ENCODE assay signal across 7 cellular contexts in genomic region chr9:66198421-66198820, GRCh38.
DNase-seq lines count a peak whose midpoint lies in the region; ATAC-seq, FAIRE-seq and TF ChIP-seq lines count a peak whose summit lies in the region.
"Not testable (repeated sequence)": the region's sequence is repeated elsewhere in the genome, so short reads cannot be mapped to it uniquely, and the experiment has no call there.

No MANE protein-coding gene starts in this region.

- in situ Hi-C loops in brain microvascular endothelial cell (cut with HindIII; ENCODE audit: low pct_ligation_motif_present, low sequenced_read_pairs) = not testable (repeated sequence)

- not testable (repeated sequence) for H3K4me3 Mint-ChIP-seq in natural killer cell

- H3K27ac ChIP-seq in RWPE2 (ENCODE audit: poor library complexity, severe bottlenecking); brain microvascular endothelial cell; left lung; spleen: not testable (repeated sequence)

- H3K36me3 Mint-ChIP-seq in natural killer cell = not testable (repeated sequence)

- H3K36me3 ChIP-seq in RWPE2 (ENCODE audit: low read depth); brain microvascular endothelial cell (replicated peaks); left lung; spleen: not testable (repeated sequence)

- not testable (repeated sequence) for H3K27me3 ChIP-seq in RWPE2 (ENCODE audit: insufficient read depth, poor library complexity, severe bottlenecking); brain microvascular endothelial cell (replicated peaks); left lung; spleen (replicated peaks in 1 of 7)

- H3K4me1 ChIP-seq in RWPE2 (ENCODE audit: insufficient read depth, poor library complexity, severe bottlenecking); left lung; spleen: not testable (repeated sequence)

- intact Hi-C loops in Right ventricle myocardium inferior (cut with DNase I); left lung (cut with DNase I); natural killer cell (cut with micrococcal nuclease); spleen (cut with DNase I; ENCODE audit: low total_unique reads): not testable (repeated sequence)

- not testable (repeated sequence) for H3K4me1 Mint-ChIP-seq in natural killer cell

- H3K27ac Mint-ChIP-seq in natural killer cell = not testable (repeated sequence)

- not testable (repeated sequence) for H3K9me3 Mint-ChIP-seq in natural killer cell

- peak; percentile 68 for ATAC-seq in RWPE2 (ENCODE audit: low read depth)
- peak; percentile 77 for ATAC-seq in Right ventricle myocardium inferior
- ATAC-seq in left lung = peak; percentile 24
- ATAC-seq in natural killer cell = peak in 2 of 3 donors; percentile 34 to 35

- TF ChIP-seq CTCF in D721Med (IDR thresholded peaks at IDR 0.05; ENCODE audit: insufficient read depth, missing control alignments) (peak; percentile 3), RWPE2 (IDR thresholded peaks at IDR 0.05; ENCODE audit: poor library complexity, severe bottlenecking) (peak; percentile 8), brain microvascular endothelial cell (IDR thresholded peaks at IDR 0.05; ENCODE audit: low read depth, low read length, missing control alignments) (peak; percentile 15), spleen (IDR thresholded peaks at IDR 0.05 in 8 of 11, conservative IDR thresholded peaks at IDR 0.05 in 3 of 11) (peak in 3 of 11 experiments; percentile 27 to 49 (median 35))
- TF ChIP-seq CTCF in left lung (IDR thresholded peaks at IDR 0.05); natural killer cell (IDR thresholded peaks at IDR 0.05): not testable (repeated sequence)

- not testable (repeated sequence) for FAIRE-seq in D721Med (lab: Jason Lieb, UNC)

- not testable (repeated sequence) for H3K9me3 ChIP-seq in RWPE2 (ENCODE audit: severe bottlenecking); left lung; spleen

- DNase-seq in D721Med (ENCODE audit: insufficient read length, low spot score); RWPE2 (ENCODE audit: low spot score); natural killer cell: not testable (repeated sequence)
- DNase-seq in brain microvascular endothelial cell = peak; percentile 16
- DNase-seq in Right ventricle myocardium inferior (ENCODE audit: missing footprints) = peak; percentile 45
- peak in 1 of 2 donors; percentile 51 for DNase-seq in left lung
- DNase-seq in spleen = peak; percentile 75

- not testable (repeated sequence) for H3K27me3 Mint-ChIP-seq in natural killer cell (ENCODE audit: low read depth in 2 of 2)

- WGBS in spleen, 5 donors = 50 to 83% (median 60%) methylated on average over 15 to 21 of the region's 22 CpGs

- not testable (repeated sequence) for TF ChIP-seq POLR2A in spleen (IDR thresholded peaks at IDR 0.05)

- H3K4me3 ChIP-seq in RWPE2 (ENCODE audit: severe bottlenecking); brain microvascular endothelial cell (ENCODE audit: low read depth, low read length); left lung; spleen: not testable (repeated sequence)

Comparison
In these comparisons a context has a peak if more than half of its experiments do, and no peak if none do; other contexts are left out.
1. ATAC-seq: peak in every context shown above with its lines; median percentile 77 in Right ventricle myocardium inferior; 68 in RWPE2; 34 in natural killer cell; 24 in left lung.